8 cellular contexts compared by ENCODE assay signal in genomic region chr1:176073524-176074157, GRCh38.
DNase-seq lines count a peak whose midpoint lies in the region; ATAC-seq and TF ChIP-seq lines count a peak whose summit lies in the region.

No MANE protein-coding gene starts in this region.

- H3K4me1 ChIP-seq in osteoblast (ENCODE audit: insufficient read depth, low read length), result no peaks in the 10 kb centered on the region

- H3K27me3 ChIP-seq in osteoblast (ENCODE audit: insufficient read depth, low read length), result no peaks in the 10 kb centered on the region

- H3K4me3 ChIP-seq in WI38 (ENCODE audit: low read depth, low read length), result no peak overlapping the region
- no peak overlapping the region for H3K4me3 ChIP-seq in foreskin fibroblast (ENCODE audit: low read depth in 1 of 2, low read length in 2 of 2)
- H3K4me3 ChIP-seq in osteoblast (ENCODE audit: insufficient read depth, low read length), result no peak overlapping the region

- peak; percentile 20; the same call in 1 of the 2 replicates for TF ChIP-seq CTCF in WI38 (IDR thresholded peaks at IDR 0.05; ENCODE audit: low read depth, low read length)
- TF ChIP-seq CTCF in foreskin fibroblast (IDR thresholded peaks at IDR 0.05; ENCODE audit: low read depth, low read length), result peak; percentile 47
- TF ChIP-seq CTCF in osteoblast (IDR thresholded peaks at IDR 0.05; ENCODE audit: extremely low read depth, low read depth, low read length), result peak; percentile 72

- H3K9me3 Mint-ChIP-seq in activated CD4-positive, alpha-beta memory T cell treated with anti-CD3 and anti-CD28 coated beads, Interleukin-2, amount 10 ng/mL, durations not matched to agents 7 days and 5 days, result peaks cover 18% of the 10 kb centered on the region

- H3K4me2 ChIP-seq in osteoblast (ENCODE audit: insufficient read depth, low read length), result no peak overlapping the region

- H3K4me3 Mint-ChIP-seq in activated CD4-positive, alpha-beta memory T cell treated with anti-CD3 and anti-CD28 coated beads, Interleukin-2, amount 10 ng/mL, durations not matched to agents 7 days and 5 days, result no peak overlapping the region

- no peaks in the 10 kb centered on the region for H3K27me3 Mint-ChIP-seq in activated CD4-positive, alpha-beta memory T cell treated with anti-CD3 and anti-CD28 coated beads, Interleukin-2, amount 10 ng/mL, durations not matched to agents 7 days and 5 days

- no peak overlapping the region for H3K27ac Mint-ChIP-seq in activated CD4-positive, alpha-beta memory T cell treated with anti-CD3 and anti-CD28 coated beads, Interleukin-2, amount 10 ng/mL, durations not matched to agents 7 days and 5 days

- H3K79me2 ChIP-seq in osteoblast (ENCODE audit: insufficient read depth, low read length), result peaks cover 20% of the 10 kb centered on the region

- DNase-seq in activated T-cell treated with anti-CD3 and anti-CD28 coated beads for 24 hours (ENCODE audit: low read depth), result peak; percentile 14
- no peak for DNase-seq in activated T-cell treated with anti-CD3 and anti-CD28 coated beads, Interleukin-2, amount 50 U/mL, for 1 hour
- DNase-seq in NCI-H2171 (lab: John Stamatoyannopoulos, UW), result peak; percentile 66
- DNase-seq in foreskin fibroblast, result peak; percentile 33 to 73
- DNase-seq in osteoblast (ENCODE audit: insufficient read length, low spot score, missing footprints), result peak; percentile 71
- no peak for DNase-seq in activated CD4-positive, alpha-beta memory T cell treated with anti-CD3 and anti-CD28 coated beads, Interleukin-2, amount 10 ng/mL, durations not matched to agents 7 days and 5 days

- CTCF ChIA-PET in activated CD4-positive, alpha-beta memory T cell treated with anti-CD3 and anti-CD28 coated beads, Interleukin-2, amount 10 ng/mL, durations not matched to agents 7 days and 5 days (lab: Charles Lee), result interaction anchor here (1.1 to 1.3 kb wide), 2 partner anchors 134 to 755 kb away, joined by 3 to 4 read pairs; partner anchors contain the start of gene COP1

- ATAC-seq in HG02610 (IDR thresholded peaks at IDR 0.05; ENCODE audit: unreplicated experiment), result peak; percentile 53

- H4K20me1 ChIP-seq in osteoblast (ENCODE audit: insufficient read depth, low read length), result no peaks in the 10 kb centered on the region

- no peaks in the 10 kb centered on the region for H3K9me3 ChIP-seq in osteoblast (ENCODE audit: low read depth, low read length)

- H3K4me1 Mint-ChIP-seq in activated CD4-positive, alpha-beta memory T cell treated with anti-CD3 and anti-CD28 coated beads, Interleukin-2, amount 10 ng/mL, durations not matched to agents 7 days and 5 days, result no peaks in the 10 kb centered on the region

- H3K27ac ChIP-seq in osteoblast (ENCODE audit: low read depth, low read length), result no peak overlapping the region

- no peaks in the 10 kb centered on the region for H3K36me3 ChIP-seq in osteoblast (ENCODE audit: insufficient read depth, low read length)

- peaks cover 38% of the 10 kb centered on the region for H3K36me3 Mint-ChIP-seq in activated CD4-positive, alpha-beta memory T cell treated with anti-CD3 and anti-CD28 coated beads, Interleukin-2, amount 10 ng/mL, durations not matched to agents 7 days and 5 days (ENCODE audit: low read depth)

- POLR2A ChIA-PET in activated CD4-positive, alpha-beta memory T cell treated with anti-CD3 and anti-CD28 coated beads, Interleukin-2, amount 10 ng/mL, durations not matched to agents 7 days and 5 days (lab: Charles Lee), result no interaction called here

- H2AFZ ChIP-seq in osteoblast (ENCODE audit: low read length), result no peak overlapping the region

Comparison
In these comparisons a context has a peak if more than half of its experiments do, and no peak if none do; other contexts are left out.
1. DNase-seq: peak in activated T-cell treated with anti-CD3 and anti-CD28 coated beads for 24 hours (single experiment), NCI-H2171 (single experiment), foreskin fibroblast (2 of 2) and osteoblast (single experiment); none in activated T-cell treated with anti-CD3 and anti-CD28 coated beads, Interleukin-2, amount 50 U/mL, for 1 hour (single experiment) and activated CD4-positive, alpha-beta memory T cell treated with anti-CD3 and anti-CD28 coated beads, Interleukin-2, amount 10 ng/mL, durations not matched to agents 7 days and 5 days (single experiment).
2. CTCF ChIP-seq: peak in every context shown above with its lines; median percentile 72 in osteoblast; 47 in foreskin fibroblast; 20 in WI38.